ENCODE assay signal across 1 cellular context in the genomic region with DNA sequence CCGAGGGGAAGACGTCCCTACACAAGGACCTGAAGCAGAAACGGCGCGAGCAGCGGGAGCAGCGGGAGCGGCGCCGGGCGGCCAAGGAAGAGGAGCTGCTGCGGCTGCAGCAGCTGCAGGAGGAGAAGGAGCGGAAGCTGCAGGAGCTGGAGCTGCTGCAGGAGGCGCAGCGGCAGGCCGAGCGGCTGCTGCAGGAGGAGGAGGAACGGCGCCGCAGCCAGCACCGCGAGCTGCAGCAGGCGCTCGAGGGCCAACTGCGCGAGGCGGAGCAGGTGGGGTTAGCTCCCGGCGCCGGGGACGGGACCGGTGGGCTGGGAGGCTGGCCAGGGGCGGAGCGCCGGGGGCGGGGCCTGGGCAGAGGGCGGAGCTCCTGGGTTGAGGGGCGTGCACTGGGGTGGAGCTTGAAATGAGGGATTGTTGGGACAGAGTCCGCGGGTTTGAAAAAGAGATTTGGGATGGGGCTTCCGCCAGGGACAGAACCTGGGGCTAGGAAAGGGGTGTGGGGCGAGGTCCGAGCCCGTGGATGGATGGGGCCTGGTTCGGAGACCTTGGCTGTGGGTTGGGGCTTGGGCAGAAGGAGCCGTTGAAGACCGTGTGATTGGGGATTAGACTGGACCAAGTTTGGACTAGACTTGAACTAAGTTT.
TF ChIP-seq lines count a peak whose summit lies in the region.

No MANE protein-coding gene starts in this region.

TF ChIP-seq in HepG2, 621 proteins besides CTCF, POLR2A, EP300 and RAD21 (continued from another document):
- TF ChIP-seq, protein P1, sequence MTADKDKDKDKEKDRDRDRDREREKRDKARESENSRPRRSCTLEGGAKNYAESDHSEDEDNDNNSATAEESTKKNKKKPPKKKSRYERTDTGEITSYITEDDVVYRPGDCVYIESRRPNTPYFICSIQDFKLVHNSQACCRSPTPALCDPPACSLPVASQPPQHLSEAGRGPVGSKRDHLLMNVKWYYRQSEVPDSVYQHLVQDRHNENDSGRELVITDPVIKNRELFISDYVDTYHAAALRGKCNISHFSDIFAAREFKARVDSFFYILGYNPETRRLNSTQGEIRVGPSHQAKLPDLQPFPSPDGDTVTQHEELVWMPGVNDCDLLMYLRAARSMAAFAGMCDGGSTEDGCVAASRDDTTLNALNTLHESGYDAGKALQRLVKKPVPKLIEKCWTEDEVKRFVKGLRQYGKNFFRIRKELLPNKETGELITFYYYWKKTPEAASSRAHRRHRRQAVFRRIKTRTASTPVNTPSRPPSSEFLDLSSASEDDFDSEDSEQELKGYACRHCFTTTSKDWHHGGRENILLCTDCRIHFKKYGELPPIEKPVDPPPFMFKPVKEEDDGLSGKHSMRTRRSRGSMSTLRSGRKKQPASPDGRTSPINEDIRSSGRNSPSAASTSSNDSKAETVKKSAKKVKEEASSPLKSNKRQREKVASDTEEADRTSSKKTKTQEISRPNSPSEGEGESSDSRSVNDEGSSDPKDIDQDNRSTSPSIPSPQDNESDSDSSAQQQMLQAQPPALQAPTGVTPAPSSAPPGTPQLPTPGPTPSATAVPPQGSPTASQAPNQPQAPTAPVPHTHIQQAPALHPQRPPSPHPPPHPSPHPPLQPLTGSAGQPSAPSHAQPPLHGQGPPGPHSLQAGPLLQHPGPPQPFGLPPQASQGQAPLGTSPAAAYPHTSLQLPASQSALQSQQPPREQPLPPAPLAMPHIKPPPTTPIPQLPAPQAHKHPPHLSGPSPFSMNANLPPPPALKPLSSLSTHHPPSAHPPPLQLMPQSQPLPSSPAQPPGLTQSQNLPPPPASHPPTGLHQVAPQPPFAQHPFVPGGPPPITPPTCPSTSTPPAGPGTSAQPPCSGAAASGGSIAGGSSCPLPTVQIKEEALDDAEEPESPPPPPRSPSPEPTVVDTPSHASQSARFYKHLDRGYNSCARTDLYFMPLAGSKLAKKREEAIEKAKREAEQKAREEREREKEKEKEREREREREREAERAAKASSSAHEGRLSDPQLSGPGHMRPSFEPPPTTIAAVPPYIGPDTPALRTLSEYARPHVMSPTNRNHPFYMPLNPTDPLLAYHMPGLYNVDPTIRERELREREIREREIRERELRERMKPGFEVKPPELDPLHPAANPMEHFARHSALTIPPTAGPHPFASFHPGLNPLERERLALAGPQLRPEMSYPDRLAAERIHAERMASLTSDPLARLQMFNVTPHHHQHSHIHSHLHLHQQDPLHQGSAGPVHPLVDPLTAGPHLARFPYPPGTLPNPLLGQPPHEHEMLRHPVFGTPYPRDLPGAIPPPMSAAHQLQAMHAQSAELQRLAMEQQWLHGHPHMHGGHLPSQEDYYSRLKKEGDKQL (CRISPR knock-in tag; IDR thresholded peaks at IDR 0.05; ENCODE audit: low read depth), result 0 out of 2 replicates have a peak, but pooled peaks have one; percentile 17
- TF ChIP-seq, protein P2, sequence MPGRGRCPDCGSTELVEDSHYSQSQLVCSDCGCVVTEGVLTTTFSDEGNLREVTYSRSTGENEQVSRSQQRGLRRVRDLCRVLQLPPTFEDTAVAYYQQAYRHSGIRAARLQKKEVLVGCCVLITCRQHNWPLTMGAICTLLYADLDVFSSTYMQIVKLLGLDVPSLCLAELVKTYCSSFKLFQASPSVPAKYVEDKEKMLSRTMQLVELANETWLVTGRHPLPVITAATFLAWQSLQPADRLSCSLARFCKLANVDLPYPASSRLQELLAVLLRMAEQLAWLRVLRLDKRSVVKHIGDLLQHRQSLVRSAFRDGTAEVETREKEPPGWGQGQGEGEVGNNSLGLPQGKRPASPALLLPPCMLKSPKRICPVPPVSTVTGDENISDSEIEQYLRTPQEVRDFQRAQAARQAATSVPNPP (CRISPR knock-in tag; IDR thresholded peaks at IDR 0.05), result no peak
